Comparison of ENCODE assay signal across 1 cellular context in the genomic region with DNA sequence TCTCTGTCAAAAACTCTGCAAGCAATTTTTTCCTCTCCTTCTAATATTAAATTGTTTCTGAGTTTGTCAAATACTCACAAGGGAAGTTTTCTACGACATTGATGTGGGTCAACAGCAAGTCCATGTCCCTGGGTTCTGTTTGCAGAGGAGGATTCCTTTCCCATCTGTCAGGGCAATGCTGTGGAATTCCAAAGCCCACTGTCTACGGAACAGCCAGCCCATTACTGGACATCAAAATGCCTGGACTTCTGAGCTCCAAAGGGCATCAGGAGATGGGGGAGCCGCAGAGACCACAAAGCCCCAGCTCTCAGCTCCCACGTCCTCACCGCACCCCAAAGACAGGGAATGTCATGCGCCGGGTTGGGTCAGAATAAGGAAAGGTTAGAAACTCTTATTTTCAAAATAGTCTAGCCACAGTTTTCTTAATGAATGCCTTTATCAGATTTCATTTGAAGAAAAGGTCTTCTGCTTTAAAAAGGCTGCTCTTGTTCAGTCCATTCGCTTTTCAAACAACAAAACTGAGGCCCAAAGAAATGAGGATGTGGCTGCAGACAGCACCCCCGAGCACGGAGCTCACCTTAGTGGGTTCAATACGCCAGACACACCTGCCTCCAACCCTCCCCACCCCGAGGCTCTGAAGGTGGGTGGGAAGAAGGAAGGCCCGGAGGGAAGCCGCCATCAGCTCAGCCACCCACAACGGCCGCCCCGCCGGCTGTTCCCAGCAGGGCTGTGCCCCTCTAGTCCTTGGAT.
TF ChIP-seq lines count a peak whose summit lies in the region.

No MANE protein-coding gene starts in this region.

TF ChIP-seq in K562, 482 proteins besides CTCF, POLR2A, EP300 and RAD21:
- TF ChIP-seq ZNF780A (CRISPR knock-in tag; IDR thresholded peaks at IDR 0.05) (no peak), TRIM24 (IDR thresholded peaks at IDR 0.05) (no peak)
